22 cellular contexts compared by ENCODE assay signal in genomic region chr6:113719545-113719944, GRCh38.
DNase-seq lines count a peak whose midpoint lies in the region; ATAC-seq, FAIRE-seq and TF ChIP-seq lines count a peak whose summit lies in the region.
"Had no signal": no experiment of that assay in that cellular context is flagged by ENCODE, and none has a peak within 500 bp of the region (broad histone marks: within the 10 kb centered on the region; RNA-seq: fewer than 3 reads in every experiment).

No MANE protein-coding gene starts in this region.

- CTCF ChIA-PET in A549 (lab: Yijun Ruan, JAX): interaction anchor here (1.7 kb wide), 1 partner anchor 21 kb away, joined by 3 read pairs; no protein-coding TSS in a partner anchor

- no peak for FAIRE-seq in A549 (lab: Jason Lieb, UNC)
- FAIRE-seq: H1 had no signal

- H3K4me1 ChIP-seq in A549 (peaks cover 14% of the 10 kb centered on the region), sigmoid colon (no peaks in the 10 kb centered on the region)
- H3K4me1 ChIP-seq: left ventricle myocardium inferior, vagina had no signal

- TF ChIP-seq CTCF in A549 (IDR thresholded peaks at IDR 0.05): no peak
- TF ChIP-seq CTCF in fibroblast of mammary gland (conservative IDR thresholded peaks at IDR 0.05; ENCODE audit: control insufficient read depth, insufficient read depth, low read depth, low read length): no peak
- no peak for TF ChIP-seq CTCF in sigmoid colon (IDR thresholded peaks at IDR 0.05)

- no peak for TF ChIP-seq RAD21 in A549 (conservative IDR thresholded peaks at IDR 0.05 in 1 of 2, IDR thresholded peaks at IDR 0.05 in 1 of 2)

- POLR2A ChIA-PET in A549 (lab: Yijun Ruan, JAX): interaction anchor here (0.6 kb wide), 1 partner anchor 1230 kb away, joined by 3 read pairs; no protein-coding TSS in a partner anchor

- no peak for TF ChIP-seq POLR2A in A549 (IDR thresholded peaks at IDR 0.05; ENCODE audit: low read length)
- no peak for TF ChIP-seq POLR2A in sigmoid colon (IDR thresholded peaks at IDR 0.05)

- H3K27ac ChIP-seq in A549: peak overlapping the region in 1 of 2 experiments; percentile 64; a peak in 3 of 6 replicates
- H3K27ac ChIP-seq in sigmoid colon: no peak overlapping the region
- H3K27ac ChIP-seq: cardiac muscle cell, left ventricle myocardium inferior, neural progenitor cell, RWPE1, vagina had no signal

- no peaks in the 10 kb centered on the region for H3K27me3 ChIP-seq in sigmoid colon
- H3K27me3 ChIP-seq: MG63, neural progenitor cell, vagina had no signal

- no peaks in the 10 kb centered on the region for H3K36me3 ChIP-seq in sigmoid colon
- H3K36me3 ChIP-seq: cardiac muscle cell, left ventricle myocardium inferior, MG63, neural progenitor cell, vagina had no signal

- ATAC-seq in A549: no peak
- ATAC-seq in GM19351 (IDR thresholded peaks at IDR 0.05; ENCODE audit: unreplicated experiment): no peak
- ATAC-seq in GM18502 (IDR thresholded peaks at IDR 0.05; ENCODE audit: poor library complexity, unreplicated experiment): no peak
- ATAC-seq: activated CD8-positive, alpha-beta memory T cell treated with anti-CD3 and anti-CD28 coated beads, Interleukin-2, amount 10 ng/mL, durations not matched to agents 7 days and 5 days had no signal

- H3K4me3 ChIP-seq in A549: no peak overlapping the region
- no peak overlapping the region for H3K4me3 ChIP-seq in fibroblast of mammary gland (ENCODE audit: control insufficient read depth, low read depth, low read length)
- no peak overlapping the region for H3K4me3 ChIP-seq in sigmoid colon
- H3K4me3 ChIP-seq: cardiac muscle cell, left ventricle myocardium inferior, MG63, mucosa of descending colon, neural progenitor cell, vagina had no signal

- peak overlapping the region; percentile 36; the same call in 2 of the 3 replicates for H3K4me2 ChIP-seq in A549
- H3K4me2 ChIP-seq: neural progenitor cell had no signal

- DNase-seq in A549 (ENCODE audit: low read depth in 1 of 2, low spot score in 1 of 2) (peak; percentile 4 to 10), GM03348 (ENCODE audit: low spot score) (peak; percentile 57), amniotic stem cell (lab: John Stamatoyannopoulos, UW) (peak; percentile 2), fibroblast of mammary gland (ENCODE audit: low read depth) (peak; percentile 59), sigmoid colon (no peak), NCI-H2171 (lab: John Stamatoyannopoulos, UW) (no peak)
- DNase-seq: activated CD4-positive, alpha-beta T cell treated with anti-CD3 and anti-CD28 coated beads for 4 hours; activated CD8-positive, alpha-beta memory T cell treated with anti-CD3 and anti-CD28 coated beads, Interleukin-2, amount 10 ng/mL, durations not matched to agents 7 days and 5 days; left ventricle myocardium inferior; MG63; NCI-H187 treated with DMSO at 0.1 percent for 48 hours; NCI-H446 treated with DMSO at 0.1 percent for 48 hours; NK-92 treated with Interleukin-12 subunit alpha and Interleukin-12 subunit beta, amount 100 ng/mL, for 24 hours; stimulated activated CD4-positive, alpha-beta T cell treated with anti-CD3 and anti-CD28 coated beads, Interleukin-4, amount 100 ng/mL, for 4 hours had no signal

- H3K9me3 ChIP-seq in A549: no peaks in the 10 kb centered on the region
- H3K9me3 ChIP-seq in sigmoid colon: no peaks in the 10 kb centered on the region
- H3K9me3 ChIP-seq: left ventricle myocardium inferior, MG63, mucosa of descending colon, vagina had no signal

- WGBS in A549 (ENCODE audit: missing lambda C conversion rate): 95% methylated on average over 4 of the region's 4 CpGs
- 93 to 95% methylated on average over 4 of the region's 4 CpGs for WGBS in sigmoid colon, 2 donors

- intact Hi-C loops in sigmoid colon (cut with DNase I): no loop called here

- no peak for TF ChIP-seq EP300 in A549 (IDR thresholded peaks at IDR 0.05)
- no peak for TF ChIP-seq EP300 in sigmoid colon (IDR thresholded peaks at IDR 0.05)

TF ChIP-seq in A549, 52 proteins besides CTCF, POLR2A, EP300 and RAD21:
- TF ChIP-seq, protein P1, sequence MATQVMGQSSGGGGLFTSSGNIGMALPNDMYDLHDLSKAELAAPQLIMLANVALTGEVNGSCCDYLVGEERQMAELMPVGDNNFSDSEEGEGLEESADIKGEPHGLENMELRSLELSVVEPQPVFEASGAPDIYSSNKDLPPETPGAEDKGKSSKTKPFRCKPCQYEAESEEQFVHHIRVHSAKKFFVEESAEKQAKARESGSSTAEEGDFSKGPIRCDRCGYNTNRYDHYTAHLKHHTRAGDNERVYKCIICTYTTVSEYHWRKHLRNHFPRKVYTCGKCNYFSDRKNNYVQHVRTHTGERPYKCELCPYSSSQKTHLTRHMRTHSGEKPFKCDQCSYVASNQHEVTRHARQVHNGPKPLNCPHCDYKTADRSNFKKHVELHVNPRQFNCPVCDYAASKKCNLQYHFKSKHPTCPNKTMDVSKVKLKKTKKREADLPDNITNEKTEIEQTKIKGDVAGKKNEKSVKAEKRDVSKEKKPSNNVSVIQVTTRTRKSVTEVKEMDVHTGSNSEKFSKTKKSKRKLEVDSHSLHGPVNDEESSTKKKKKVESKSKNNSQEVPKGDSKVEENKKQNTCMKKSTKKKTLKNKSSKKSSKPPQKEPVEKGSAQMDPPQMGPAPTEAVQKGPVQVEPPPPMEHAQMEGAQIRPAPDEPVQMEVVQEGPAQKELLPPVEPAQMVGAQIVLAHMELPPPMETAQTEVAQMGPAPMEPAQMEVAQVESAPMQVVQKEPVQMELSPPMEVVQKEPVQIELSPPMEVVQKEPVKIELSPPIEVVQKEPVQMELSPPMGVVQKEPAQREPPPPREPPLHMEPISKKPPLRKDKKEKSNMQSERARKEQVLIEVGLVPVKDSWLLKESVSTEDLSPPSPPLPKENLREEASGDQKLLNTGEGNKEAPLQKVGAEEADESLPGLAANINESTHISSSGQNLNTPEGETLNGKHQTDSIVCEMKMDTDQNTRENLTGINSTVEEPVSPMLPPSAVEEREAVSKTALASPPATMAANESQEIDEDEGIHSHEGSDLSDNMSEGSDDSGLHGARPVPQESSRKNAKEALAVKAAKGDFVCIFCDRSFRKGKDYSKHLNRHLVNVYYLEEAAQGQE (IDR thresholded peaks at IDR 0.05): no peak
- TF ChIP-seq RNF2 (IDR thresholded peaks at IDR 0.05; ENCODE audit: borderline replicate concordance, low read depth): no peak
- no peak for TF ChIP-seq JUN (IDR thresholded peaks at IDR 0.05)
- TF ChIP-seq FOSB (CRISPR knock-in tag; IDR thresholded peaks at IDR 0.05): no peak
- TF ChIP-seq RARB (CRISPR knock-in tag; IDR thresholded peaks at IDR 0.05): no peak
- TF ChIP-seq NR3C1 (IDR thresholded peaks at IDR 0.05): no peak
- no peak for TF ChIP-seq ESRRA (IDR thresholded peaks at IDR 0.05; ENCODE audit: borderline replicate concordance, low read length)
- no peak for TF ChIP-seq CHD2 (IDR thresholded peaks at IDR 0.05; ENCODE audit: low read length, partially characterized antibody)
- TF ChIP-seq FOSL2 (IDR thresholded peaks at IDR 0.05): no peak
- no peak for TF ChIP-seq FOSL2 (CRISPR knock-in tag; IDR thresholded peaks at IDR 0.05)
- TF ChIP-seq HOXA7 (CRISPR knock-in tag; IDR thresholded peaks at IDR 0.05): no peak
- TF ChIP-seq, protein P2, sequence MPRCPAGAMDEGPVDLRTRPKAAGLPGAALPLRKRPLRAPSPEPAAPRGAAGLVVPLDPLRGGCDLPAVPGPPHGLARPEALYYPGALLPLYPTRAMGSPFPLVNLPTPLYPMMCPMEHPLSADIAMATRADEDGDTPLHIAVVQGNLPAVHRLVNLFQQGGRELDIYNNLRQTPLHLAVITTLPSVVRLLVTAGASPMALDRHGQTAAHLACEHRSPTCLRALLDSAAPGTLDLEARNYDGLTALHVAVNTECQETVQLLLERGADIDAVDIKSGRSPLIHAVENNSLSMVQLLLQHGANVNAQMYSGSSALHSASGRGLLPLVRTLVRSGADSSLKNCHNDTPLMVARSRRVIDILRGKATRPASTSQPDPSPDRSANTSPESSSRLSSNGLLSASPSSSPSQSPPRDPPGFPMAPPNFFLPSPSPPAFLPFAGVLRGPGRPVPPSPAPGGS (IDR thresholded peaks at IDR 0.05): no peak
TF ChIP-seq in A549: peak in this region for 0.

Comparison
In these comparisons a context has a peak if more than half of its experiments do, and no peak if none do; other contexts are left out.
1. DNase-seq: peak in A549 (2 of 2), GM03348 (single experiment), amniotic stem cell (single experiment) and fibroblast of mammary gland (single experiment); none in sigmoid colon (single experiment) and NCI-H2171 (single experiment).